Comparison of ENCODE assay signal across 11 cellular contexts in genomic region chr3:156161172-156161571, GRCh38. TPM values are rescaled to one million over a fixed set of nuclear protein-coding genes. Genes with fewer than 3 reads are reported as not detected.
DNase-seq lines count a peak whose midpoint lies in the region; ATAC-seq and TF ChIP-seq lines count a peak whose summit lies in the region.
"Had no signal": no experiment of that assay in that cellular context is flagged by ENCODE, and none has a peak within 500 bp of the region (broad histone marks: within the 10 kb centered on the region; RNA-seq: fewer than 3 reads in every experiment).

No MANE protein-coding gene starts in this region.

- H3K36me3 Mint-ChIP-seq in activated T-helper 17 cell treated with anti-CD3 and anti-CD28 coated beads, Interleukin-2, amount 50 U/mL, for 72 hours (ENCODE audit: low read depth): no peaks in the 10 kb centered on the region
- H3K36me3 Mint-ChIP-seq in nephron progenitor cell (ENCODE audit: low read depth): peaks cover 3% of the 10 kb centered on the region

- no peaks in the 10 kb centered on the region for H3K9me3 Mint-ChIP-seq in activated T-helper 17 cell treated with anti-CD3 and anti-CD28 coated beads, Interleukin-2, amount 50 U/mL, for 72 hours
- H3K9me3 Mint-ChIP-seq in nephron progenitor cell: peaks cover 9% of the 10 kb centered on the region

- DNase-seq in NCI-H345 (lab: John Stamatoyannopoulos, UW) (peak; percentile 8), NCI-H345 treated with DMSO at 0.1 percent for 48 hours (lab: John Stamatoyannopoulos, UW; ENCODE audit: unreplicated experiment) (no peak), nephron progenitor cell (no peak), GM10266 (ENCODE audit: extremely low spot score) (no peak), MG63 (no peak)
- DNase-seq: NK-92 treated with Interleukin-12 subunit alpha and Interleukin-12 subunit beta, amount 100 ng/mL, for 24 hours had no signal

- H3K9me3 ChIP-seq in MG63: no peaks in the 10 kb centered on the region

- no peaks in the 10 kb centered on the region for H3K36me3 ChIP-seq in MG63

- peak overlapping the region; percentile 24 for H3K4me3 Mint-ChIP-seq in activated T-helper 17 cell treated with anti-CD3 and anti-CD28 coated beads, Interleukin-2, amount 50 U/mL, for 72 hours
- H3K4me3 Mint-ChIP-seq in nephron progenitor cell: no peak overlapping the region

- no peak for TF ChIP-seq CTCF in nephron progenitor cell (IDR thresholded peaks at IDR 0.05)
- no peak for TF ChIP-seq CTCF in GM10266 (IDR thresholded peaks at IDR 0.05; ENCODE audit: control insufficient read depth, insufficient read depth, low read depth, missing control alignments)

- ATAC-seq in HG03095 (IDR thresholded peaks at IDR 0.05; ENCODE audit: unreplicated experiment) (peak; percentile 26), GM21786 (IDR thresholded peaks at IDR 0.05; ENCODE audit: unreplicated experiment) (no peak)
- peak; percentile 54 for ATAC-seq in activated T-helper 17 cell treated with anti-CD3 and anti-CD28 coated beads, Interleukin-2, amount 50 U/mL, for 72 hours (replicated peaks)

- no peak overlapping the region for H3K4me3 ChIP-seq in MG63
- H3K4me3 ChIP-seq: lung had no signal

- no peaks in the 10 kb centered on the region for H3K27me3 Mint-ChIP-seq in activated T-helper 17 cell treated with anti-CD3 and anti-CD28 coated beads, Interleukin-2, amount 50 U/mL, for 72 hours
- peaks cover 3% of the 10 kb centered on the region for H3K27me3 Mint-ChIP-seq in nephron progenitor cell (ENCODE audit: low read depth, poor library complexity)

- peak overlapping the region; percentile 17 for H3K27ac Mint-ChIP-seq in activated T-helper 17 cell treated with anti-CD3 and anti-CD28 coated beads, Interleukin-2, amount 50 U/mL, for 72 hours
- H3K27ac Mint-ChIP-seq in nephron progenitor cell: peak overlapping the region; percentile 84

- H3K27me3 ChIP-seq in MG63: peaks cover 5% of the 10 kb centered on the region; the same call in 1 of the 2 replicates

- H3K4me1 Mint-ChIP-seq in activated T-helper 17 cell treated with anti-CD3 and anti-CD28 coated beads, Interleukin-2, amount 50 U/mL, for 72 hours: peaks cover 6% of the 10 kb centered on the region
- H3K4me1 Mint-ChIP-seq in nephron progenitor cell: peaks cover 29% of the 10 kb centered on the region

RNA-seq across cellular contexts. Expression of gene KCNAB1, which starts 40.8 kb away (rescaled TPM):
- total RNA-seq in activated T-helper 17 cell treated with anti-CD3 and anti-CD28 coated beads, Interleukin-2, amount 50 U/mL, for 72 hours: not detected
- not detected in 2 replicates for total RNA-seq in MG63 (2014; rRNA removed; shearing (Covaris generic); ENCODE audit: low replicate concordance)
- total RNA-seq: A673 had no signal
